ENCODE assay signal across 11 cellular contexts in the genomic region with DNA sequence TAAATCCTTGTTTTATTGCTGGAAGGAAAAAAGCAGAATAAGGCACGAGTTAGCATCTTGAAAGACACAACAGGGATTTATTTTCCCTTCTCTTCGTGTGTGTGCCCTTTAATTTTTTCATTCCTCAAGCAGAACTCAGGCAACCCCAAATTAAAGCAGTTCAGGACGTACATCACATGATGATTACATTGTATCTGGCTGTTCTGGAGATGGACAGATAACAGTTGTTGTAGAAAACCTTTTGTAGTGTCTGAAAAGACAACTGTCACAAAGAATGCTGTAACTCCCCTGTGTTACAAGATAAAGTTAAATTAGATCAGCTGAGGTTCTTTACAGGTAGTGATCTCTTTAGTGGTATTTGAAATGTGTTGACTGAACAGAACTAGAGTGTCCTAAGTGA.
"Had no signal": no experiment of that assay in that cellular context is flagged by ENCODE, and none has a peak within 500 bp of the region (broad histone marks: within the 10 kb centered on the region; RNA-seq: fewer than 3 reads in every experiment).

No MANE protein-coding gene starts in this region.

- H3K4me3 Mint-ChIP-seq: central memory CD8-positive, alpha-beta T cell; effector memory CD8-positive, alpha-beta T cell; mesothelial cell of epicardium; T-helper 17 cell had no signal

- H3K4me1 ChIP-seq: testis had no signal

- H3K9me3 ChIP-seq: testis had no signal

- H3K4me3 ChIP-seq: testis had no signal

- H3K27me3 Mint-ChIP-seq: central memory CD8-positive, alpha-beta T cell; effector memory CD8-positive, alpha-beta T cell; T-helper 17 cell had no signal

- H3K27ac Mint-ChIP-seq: effector memory CD8-positive, alpha-beta T cell; mesothelial cell of epicardium; T-helper 17 cell had no signal

- H3K4me1 Mint-ChIP-seq: central memory CD8-positive, alpha-beta T cell had no signal

- DNase-seq: activated naive CD4-positive, alpha-beta T cell treated with anti-CD3 and anti-CD28 coated beads, Interleukin-2, amount 50 U/mL, for 16 hours; activated T-cell treated with anti-CD3 and anti-CD28 coated beads, Interleukin-2, amount 50 U/mL, for 1 hour; effector memory CD8-positive, alpha-beta T cell; erythroblast; kidney; stimulated activated CD4-positive, alpha-beta T cell treated with anti-CD3 and anti-CD28 coated beads, Interleukin-12 subunit alpha, Interleukin-12 subunit beta, amount 100 ng/mL, for 4 hours; stimulated activated naive CD4-positive, alpha-beta T cell; T-helper 17 cell; testis had no signal

- H3K9me3 Mint-ChIP-seq: central memory CD8-positive, alpha-beta T cell; effector memory CD8-positive, alpha-beta T cell; mesothelial cell of epicardium had no signal

- H3K27me3 ChIP-seq: testis had no signal
